10 cellular contexts compared by ENCODE assay signal in genomic region chr10:21171936-21172773, GRCh38.
DNase-seq lines count a peak whose midpoint lies in the region; ATAC-seq and TF ChIP-seq lines count a peak whose summit lies in the region.
"Had no signal": no experiment of that assay in that cellular context is flagged by ENCODE, and none has a peak within 500 bp of the region (broad histone marks: within the 10 kb centered on the region; RNA-seq: fewer than 3 reads in every experiment).

No MANE protein-coding gene starts in this region.

- TF ChIP-seq CTCF in osteoblast (IDR thresholded peaks at IDR 0.05; ENCODE audit: extremely low read depth, low read depth, low read length): no peak

- H3K79me2 ChIP-seq in osteoblast (ENCODE audit: insufficient read depth, low read length): no peaks in the 10 kb centered on the region

- H3K9me3 ChIP-seq in esophagus (ENCODE audit: control insufficient read depth in 2 of 2, insufficient read depth in 1 of 2, low read depth in 1 of 2, low read length in 1 of 2) (no peaks in the 10 kb centered on the region), osteoblast (ENCODE audit: low read depth, low read length) (no peaks in the 10 kb centered on the region)

- H4K20me1 ChIP-seq in osteoblast (ENCODE audit: insufficient read depth, low read length): no peaks in the 10 kb centered on the region

- 66 to 72% methylated on average over 11 of the region's 11 CpGs for WGBS in esophagus, 2 donors

- H3K4me2 ChIP-seq in osteoblast (ENCODE audit: insufficient read depth, low read length): peak overlapping the region; percentile 27

- peak overlapping the region; percentile 73; the same call in 1 of the 2 replicates for H3K4me3 ChIP-seq in H7 (ENCODE audit: insufficient read depth, low read depth, low read length)
- H3K4me3 ChIP-seq in esophagus (ENCODE audit: low read depth in 1 of 2, low read length in 2 of 2): peak overlapping the region; percentile 77 to 81
- H3K4me3 ChIP-seq in osteoblast (ENCODE audit: insufficient read depth, low read length): no peak overlapping the region

- H3K27me3 ChIP-seq in H7 (ENCODE audit: control insufficient read depth, insufficient read depth, low read length) (peaks cover 13% of the 10 kb centered on the region), esophagus (ENCODE audit: control insufficient read depth in 1 of 2, insufficient read depth in 2 of 2, low read length in 2 of 2) (no peaks in the 10 kb centered on the region), osteoblast (ENCODE audit: insufficient read depth, low read length) (peaks cover 23% of the 10 kb centered on the region)

- ATAC-seq in GM21367 (IDR thresholded peaks at IDR 0.05; ENCODE audit: unreplicated experiment) (no peak), HG03469 (IDR thresholded peaks at IDR 0.05; ENCODE audit: unreplicated experiment) (no peak)

- H3K36me3 ChIP-seq in H7 (replicated peaks; ENCODE audit: control insufficient read depth, insufficient read depth, low read length): no peaks in the 10 kb centered on the region
- H3K36me3 ChIP-seq in esophagus (ENCODE audit: control insufficient read depth in 2 of 2, insufficient read depth in 2 of 2, low read length in 1 of 2): no peaks in the 10 kb centered on the region
- no peaks in the 10 kb centered on the region for H3K36me3 ChIP-seq in osteoblast (ENCODE audit: insufficient read depth, low read length)

- DNase-seq in H7 (no peak), NCI-H748 (lab: John Stamatoyannopoulos, UW; ENCODE audit: unreplicated experiment) (peak; percentile 97), osteoblast (ENCODE audit: insufficient read length, low spot score, missing footprints) (no peak), DMS 273 treated with DMSO at 0.1 percent for 48 hours (lab: John Stamatoyannopoulos, UW) (no peak), SKM-1 (lab: John Stamatoyannopoulos, UW; ENCODE audit: unreplicated experiment) (no peak)
- DNase-seq: activated CD4-positive, alpha-beta T cell treated with anti-CD3 and anti-CD28 coated beads, Interleukin-2, amount 50 U/mL, for 1 hour; NK-92 treated with Interleukin-12 subunit alpha and Interleukin-12 subunit beta, amount 100 ng/mL, for 24 hours had no signal

- H3K4me1 ChIP-seq in esophagus (ENCODE audit: control insufficient read depth in 2 of 2, insufficient read depth in 2 of 2, low read length in 1 of 2) (peaks cover 0 to 2% of the 10 kb centered on the region in 2 donors), osteoblast (ENCODE audit: insufficient read depth, low read length) (no peaks in the 10 kb centered on the region)

- H2AFZ ChIP-seq in osteoblast (ENCODE audit: low read length): no peak overlapping the region

- H3K27ac ChIP-seq in esophagus (ENCODE audit: low read depth in 2 of 2, low read length in 1 of 2) (peak overlapping the region; percentile 91 to 96), osteoblast (ENCODE audit: low read depth, low read length) (no peak overlapping the region)
